In the genomic region with DNA sequence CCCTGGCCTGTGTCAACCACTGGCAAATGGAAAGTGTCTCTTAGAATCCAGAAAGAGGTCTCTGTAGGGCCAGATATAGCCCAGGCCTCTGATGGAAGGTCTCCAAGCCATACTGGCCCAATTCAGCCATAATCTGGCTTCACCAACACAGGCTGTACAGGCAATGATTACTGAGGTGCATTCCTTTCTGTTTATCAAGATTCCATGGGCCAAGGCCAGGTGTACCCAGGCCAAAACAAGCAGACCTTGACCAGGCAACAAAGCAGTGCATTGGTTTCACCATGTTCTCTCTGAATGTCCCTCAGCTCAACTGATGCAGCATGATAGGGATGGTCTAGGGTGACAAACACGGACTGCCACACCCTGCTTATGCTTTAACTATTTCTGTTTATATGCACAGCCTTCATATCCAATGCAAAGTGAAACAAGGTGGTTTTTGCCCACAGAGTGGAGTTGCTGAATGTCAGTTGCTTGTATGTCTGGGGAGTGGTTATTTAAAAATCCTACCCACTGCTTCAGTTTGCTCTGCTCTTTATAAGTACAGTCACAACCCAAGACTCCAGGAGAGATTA, we compare ENCODE assay signal across 9 cellular contexts. TPM values are rescaled to one million over a fixed set of nuclear protein-coding genes. Genes with fewer than 3 reads are reported as not detected.
DNase-seq lines count a peak whose midpoint lies in the region; ATAC-seq and TF ChIP-seq lines count a peak whose summit lies in the region.
"Had no signal": no experiment of that assay in that cellular context is flagged by ENCODE, and none has a peak within 500 bp of the region (broad histone marks: within the 10 kb centered on the region; RNA-seq: fewer than 3 reads in every experiment).

No MANE protein-coding gene starts in this region.

- H3K27me3 ChIP-seq in osteoblast (ENCODE audit: insufficient read depth, low read length), result no peaks in the 10 kb centered on the region

- peaks cover 81% of the 10 kb centered on the region for H3K4me1 Mint-ChIP-seq in activated CD4-positive, alpha-beta memory T cell treated with anti-CD3 and anti-CD28 coated beads, Interleukin-2, amount 10 ng/mL, durations not matched to agents 7 days and 5 days

- no peaks in the 10 kb centered on the region for H3K27me3 Mint-ChIP-seq in activated CD4-positive, alpha-beta memory T cell treated with anti-CD3 and anti-CD28 coated beads, Interleukin-2, amount 10 ng/mL, durations not matched to agents 7 days and 5 days

- no peak overlapping the region for H2AFZ ChIP-seq in osteoblast (ENCODE audit: low read length)

- TF ChIP-seq CTCF in osteoblast (IDR thresholded peaks at IDR 0.05; ENCODE audit: extremely low read depth, low read depth, low read length), result no peak

- POLR2A ChIA-PET in activated CD4-positive, alpha-beta memory T cell treated with anti-CD3 and anti-CD28 coated beads, Interleukin-2, amount 10 ng/mL, durations not matched to agents 7 days and 5 days (lab: Charles Lee), result interaction anchor here (0.7 to 13.9 kb wide), 18 partner anchors 12 to 651 kb away, joined by 3 to 381 read pairs (median 6); partner anchors contain the start of genes CCNL1, SSR3 and TIPARP

- peaks cover 71% of the 10 kb centered on the region for H3K4me1 ChIP-seq in osteoblast (ENCODE audit: insufficient read depth, low read length)

- no peaks in the 10 kb centered on the region for H4K20me1 ChIP-seq in osteoblast (ENCODE audit: insufficient read depth, low read length)

- H3K36me3 ChIP-seq in osteoblast (ENCODE audit: insufficient read depth, low read length), result no peaks in the 10 kb centered on the region

- peak overlapping the region; percentile 19 for H3K4me2 ChIP-seq in osteoblast (ENCODE audit: insufficient read depth, low read length)

- DNase-seq in activated CD4-positive, alpha-beta memory T cell treated with anti-CD3 and anti-CD28 coated beads, Interleukin-2, amount 10 ng/mL, durations not matched to agents 7 days and 5 days, result peak; percentile 60
- peak; percentile 53 for DNase-seq in osteoblast (ENCODE audit: insufficient read length, low spot score, missing footprints)
- DNase-seq in iPS-NIHi11 (ENCODE audit: low spot score), result no peak
- DNase-seq in GF-D8 (lab: John Stamatoyannopoulos, UW), result no peak
- no peak for DNase-seq in Kasumi-1 (lab: John Stamatoyannopoulos, UW)
- DNase-seq in NCI-H510A (lab: John Stamatoyannopoulos, UW), result no peak
- DNase-seq: NCI-H1048 had no signal

- H3K4me3 ChIP-seq in osteoblast (ENCODE audit: insufficient read depth, low read length), result no peak overlapping the region

- H3K9me3 Mint-ChIP-seq in activated CD4-positive, alpha-beta memory T cell treated with anti-CD3 and anti-CD28 coated beads, Interleukin-2, amount 10 ng/mL, durations not matched to agents 7 days and 5 days, result no peaks in the 10 kb centered on the region

- peak overlapping the region; percentile 2 for H3K4me3 Mint-ChIP-seq in activated CD4-positive, alpha-beta memory T cell treated with anti-CD3 and anti-CD28 coated beads, Interleukin-2, amount 10 ng/mL, durations not matched to agents 7 days and 5 days

- peak overlapping the region; percentile 89 for H3K27ac Mint-ChIP-seq in activated CD4-positive, alpha-beta memory T cell treated with anti-CD3 and anti-CD28 coated beads, Interleukin-2, amount 10 ng/mL, durations not matched to agents 7 days and 5 days

- ATAC-seq in GM18868 (IDR thresholded peaks at IDR 0.05; ENCODE audit: unreplicated experiment) (peak; percentile 50), HG02840 (IDR thresholded peaks at IDR 0.05; ENCODE audit: low FRiP score, unreplicated experiment) (peak; percentile 47)

- no peaks in the 10 kb centered on the region for H3K79me2 ChIP-seq in osteoblast (ENCODE audit: insufficient read depth, low read length)

- peak overlapping the region; percentile 62 for H3K27ac ChIP-seq in osteoblast (ENCODE audit: low read depth, low read length)

- H3K36me3 Mint-ChIP-seq in activated CD4-positive, alpha-beta memory T cell treated with anti-CD3 and anti-CD28 coated beads, Interleukin-2, amount 10 ng/mL, durations not matched to agents 7 days and 5 days (ENCODE audit: low read depth), result peaks cover 10% of the 10 kb centered on the region

- H3K9me3 ChIP-seq in osteoblast (ENCODE audit: low read depth, low read length), result no peaks in the 10 kb centered on the region

- CTCF ChIA-PET in activated CD4-positive, alpha-beta memory T cell treated with anti-CD3 and anti-CD28 coated beads, Interleukin-2, amount 10 ng/mL, durations not matched to agents 7 days and 5 days (lab: Charles Lee), result interaction anchor here (1.3 to 7.1 kb wide), 5 partner anchors 18 to 580 kb away, joined by 3 to 92 read pairs (median 10); partner anchors contain the start of genes SSR3 and TIPARP

RNA-seq across cellular contexts. Expression of gene CCNL1, which starts 25.2 kb away (rescaled TPM):
- 100 to 1,000 TPM; 223 to 249 TPM for total RNA-seq in activated CD4-positive, alpha-beta memory T cell treated with anti-CD3 and anti-CD28 coated beads, Interleukin-2, amount 10 ng/mL, durations not matched to agents 7 days and 5 days
- total RNA-seq in osteoblast, result 157 and 194 TPM in 2 replicates

Comparison
In these comparisons a context has a peak if more than half of its experiments do, and no peak if none do; other contexts are left out.
1. DNase-seq: peak in activated CD4-positive, alpha-beta memory T cell treated with anti-CD3 and anti-CD28 coated beads, Interleukin-2, amount 10 ng/mL, durations not matched to agents 7 days and 5 days (single experiment) and osteoblast (single experiment); none in iPS-NIHi11 (single experiment), GF-D8 (single experiment), Kasumi-1 (0 of 2) and NCI-H510A (single experiment).